21 cellular contexts compared by ENCODE assay signal in the genomic region with DNA sequence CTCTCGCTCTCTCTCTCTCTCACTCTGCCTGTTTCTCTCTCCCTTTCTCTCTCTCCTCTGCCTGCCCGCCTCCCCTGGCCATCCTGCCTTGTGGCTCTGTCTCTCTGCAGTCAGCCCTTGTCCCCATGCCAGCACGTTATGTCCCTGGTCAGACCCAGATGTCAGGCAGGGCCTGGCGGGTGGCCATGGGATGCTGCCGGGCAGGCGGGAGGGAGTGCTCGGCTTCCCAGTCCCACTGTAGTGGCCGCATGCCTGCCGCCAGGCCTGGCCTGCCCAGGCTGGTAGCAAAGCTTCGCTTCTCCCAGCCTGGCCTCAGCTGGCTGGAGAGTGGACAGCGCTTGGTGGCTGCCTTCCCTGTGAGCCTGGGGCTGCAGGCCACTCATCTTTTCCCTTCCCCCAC.
DNase-seq lines count a peak whose midpoint lies in the region; ATAC-seq and TF ChIP-seq lines count a peak whose summit lies in the region.
"Had no signal": no experiment of that assay in that cellular context is flagged by ENCODE, and none has a peak within 500 bp of the region (broad histone marks: within the 10 kb centered on the region; RNA-seq: fewer than 3 reads in every experiment).

No MANE protein-coding gene starts in this region.

- H3K4me2 ChIP-seq in PC-3 (ENCODE audit: low read length), result no peak overlapping the region

- H3K36me3 ChIP-seq in heart right ventricle (no peaks in the 10 kb centered on the region), right atrium auricular region (no peaks in the 10 kb centered on the region), PC-3 (ENCODE audit: low read depth, low read length) (no peaks in the 10 kb centered on the region)
- H3K36me3 ChIP-seq: BE2C, HAP-1 had no signal

- H3K4me3 ChIP-seq in heart right ventricle (no peak overlapping the region), right atrium auricular region (no peak overlapping the region), PC-3 (ENCODE audit: low read length) (no peak overlapping the region)
- H3K4me3 ChIP-seq: GM12878, GM23248, HAP-1 had no signal

- BruUV-seq in PC-3 (replicated peaks; lab: Mats Ljungman, UMichigan), result no TSS peak

- H2AFZ ChIP-seq in PC-3 (ENCODE audit: low read length), result no peak overlapping the region
- H2AFZ ChIP-seq: GM23248 had no signal

- H3K9me2 ChIP-seq in PC-3 (replicated peaks; ENCODE audit: low read length), result no peaks in the 10 kb centered on the region

- H3K79me2 ChIP-seq in PC-3 (ENCODE audit: low read length), result no peaks in the 10 kb centered on the region

- CTCF ChIA-PET in PC-3 (lab: Charles Lee), result no interaction called here

- no peak overlapping the region for H3K9ac ChIP-seq in PC-3 (ENCODE audit: low read length)
- H3K9ac ChIP-seq: GM23248 had no signal

- ATAC-seq in Right ventricle myocardium inferior (peak; percentile 95), heart right ventricle (peak; percentile 84 to 99 (median 96)), GM21737 (IDR thresholded peaks at IDR 0.05; ENCODE audit: unreplicated experiment) (no peak), PC-3 (no peak), HG03457 (IDR thresholded peaks at IDR 0.05; ENCODE audit: unreplicated experiment) (no peak)
- ATAC-seq: GM12878 had no signal

- WGBS in heart right ventricle, 2 donors, result 75 to 80% methylated on average over 11 of the region's 11 CpGs

- H3K9me3 ChIP-seq in heart right ventricle, result peaks cover 0 to 97% (median 0%) of the 10 kb centered on the region in 11 donors
- peaks cover 0 to 18% of the 10 kb centered on the region in 2 donors for H3K9me3 ChIP-seq in right atrium auricular region
- no peaks in the 10 kb centered on the region for H3K9me3 ChIP-seq in PC-3 (ENCODE audit: low read length)
- H3K9me3 ChIP-seq: BE2C, HAP-1 had no signal

- TF ChIP-seq CTCF in heart right ventricle (IDR thresholded peaks at IDR 0.05), result peak in 6 of 9 donors; percentile 7 to 41 (median 28)
- no peak for TF ChIP-seq CTCF in right atrium auricular region (IDR thresholded peaks at IDR 0.05)
- no peak for TF ChIP-seq CTCF in PC-3 (conservative IDR thresholded peaks at IDR 0.05; ENCODE audit: low read depth, low read length)

- H3K4me1 ChIP-seq in heart right ventricle, result peaks cover 0 to 3% (median 0%) of the 10 kb centered on the region in 9 donors
- H3K4me1 ChIP-seq in right atrium auricular region, result no peaks in the 10 kb centered on the region
- no peaks in the 10 kb centered on the region for H3K4me1 ChIP-seq in PC-3 (ENCODE audit: insufficient read depth, low read length)
- H3K4me1 ChIP-seq: BE2C, HAP-1 had no signal

- H3K27ac ChIP-seq in heart right ventricle, result peak overlapping the region in 6 of 10 donors; percentile 5 to 75 (median 48)
- peak overlapping the region; percentile 26 to 61 for H3K27ac ChIP-seq in right atrium auricular region
- H3K27ac ChIP-seq in PC-3 (ENCODE audit: low read length), result no peak overlapping the region
- H3K27ac ChIP-seq: GM23248 had no signal

- H4K20me1 ChIP-seq in PC-3 (ENCODE audit: low read length), result no peaks in the 10 kb centered on the region

- H3K27me3 ChIP-seq in heart right ventricle, result no peaks in the 10 kb centered on the region
- no peaks in the 10 kb centered on the region for H3K27me3 ChIP-seq in right atrium auricular region
- H3K27me3 ChIP-seq in PC-3 (ENCODE audit: low read length), result no peaks in the 10 kb centered on the region
- H3K27me3 ChIP-seq: BE2C had no signal

- H3F3A ChIP-seq in PC-3 (ENCODE audit: low read length, unreplicated experiment), result no peaks in the 10 kb centered on the region

- POLR2A ChIA-PET in PC-3 (lab: Charles Lee; ENCODE audit: unreplicated experiment), result no interaction called here

- intact Hi-C loops in Right ventricle myocardium inferior (cut with DNase I), result no loop called here
- intact Hi-C loops in heart right ventricle (cut with DNase I), result loop anchor here in 1 of 10 donors (2.0 kb wide), 1 partner anchor 76 kb away; no protein-coding TSS in a partner anchor
- intact Hi-C loops in PC-3 (cut with micrococcal nuclease), result no loop called here

- DNase-seq in Right ventricle myocardium inferior (ENCODE audit: missing footprints), result peak; percentile 85
- DNase-seq in heart right ventricle, result peak; percentile 76 to 84
- DNase-seq in right atrium auricular region (ENCODE audit: low spot score), result no peak
- DNase-seq in PC-3, result no peak
- DNase-seq in NCI-H2107 (lab: John Stamatoyannopoulos, UW), result no peak
- DNase-seq: ACHN; BE2C; C1 segment of cervical spinal cord; CD4-positive, CD25-positive, alpha-beta regulatory T cell; CD8-positive, alpha-beta memory T cell; COR-L47; DMS 273 treated with DMSO at 0.1 percent for 48 hours; DMS53; DND-41; EL; GM23248; IMR-90 had no signal

Comparison
In these comparisons a context has a peak if more than half of its experiments do, and no peak if none do; other contexts are left out.
1. DNase-seq: peak in Right ventricle myocardium inferior (single experiment) and heart right ventricle (2 of 2); none in right atrium auricular region (single experiment), PC-3 (single experiment) and NCI-H2107 (single experiment).
2. CTCF ChIP-seq: peak in heart right ventricle (6 of 9); none in right atrium auricular region (0 of 2) and PC-3 (single experiment).
3. ATAC-seq: peak in Right ventricle myocardium inferior (single experiment) and heart right ventricle (8 of 8); none in GM21737 (single experiment), PC-3 (single experiment) and HG03457 (single experiment).